In genomic region chr14:75854247-75854799, GRCh38 we compare ENCODE assay signal across 20 cellular contexts.
"Had no signal": no experiment of that assay in that cellular context is flagged by ENCODE, and none has a peak within 500 bp of the region (broad histone marks: within the 10 kb centered on the region; RNA-seq: fewer than 3 reads in every experiment).

No MANE protein-coding gene starts in this region.

- H3K27me3 ChIP-seq: dorsolateral prefrontal cortex, gastroesophageal sphincter, sigmoid colon, testis, tibial nerve had no signal

- H3K4me3 ChIP-seq: coronary artery, dorsolateral prefrontal cortex, gastroesophageal sphincter, sigmoid colon, skin epidermis, testis, tibial nerve had no signal

- H3K36me3 ChIP-seq: gastroesophageal sphincter, sigmoid colon, tibial nerve had no signal

- H3K27ac ChIP-seq: coronary artery, dorsolateral prefrontal cortex, gastroesophageal sphincter, sigmoid colon, skin epidermis, testis, tibial nerve had no signal

- DNase-seq: dorsolateral prefrontal cortex; effector CD8-positive, alpha-beta T cell; foreskin fibroblast; glutamatergic neuron; islet precursor cell; mammary epithelial cell; naive thymus-derived CD4-positive, alpha-beta T cell; nephron progenitor cell; posterior cingulate gyrus; sigmoid colon; stimulated activated CD4-positive, alpha-beta T cell treated with anti-CD3 and anti-CD28 coated beads, Interleukin-2, amount 100 ng/mL, for 24 hours; stimulated activated CD4-positive, alpha-beta T cell treated with anti-CD3 and anti-CD28 coated beads, Interleukin-4, amount 100 ng/mL, for 4 hours; stimulated activated naive B cell treated with anti-CD40 and anti-IgM and Interleukin-4, amounts not matched to agents 10 μg/mL and 1 μg/mL and 100 μg/mL, for 72 hours; stimulated activated naive CD8-positive, alpha-beta T cell treated with anti-CD3 and anti-CD28 coated beads, Interleukin-15, amount 100 ng/mL, for 72 hours; testis had no signal

- H3K9me3 ChIP-seq: gastroesophageal sphincter, sigmoid colon, testis, tibial nerve had no signal

- ATAC-seq: gastroesophageal sphincter; left lobe of liver; naive thymus-derived CD4-positive, alpha-beta T cell; stimulated activated naive B cell treated with anti-CD40 and anti-IgM and Interleukin-4, amounts not matched to agents 10 μg/mL and 1 μg/mL and 100 μg/mL, for 72 hours; stimulated activated naive CD8-positive, alpha-beta T cell treated with anti-CD3 and anti-CD28 coated beads, Interleukin-15, amount 100 ng/mL, for 72 hours had no signal

- H3K4me1 ChIP-seq: gastroesophageal sphincter, testis, tibial nerve had no signal
